In the genomic region with DNA sequence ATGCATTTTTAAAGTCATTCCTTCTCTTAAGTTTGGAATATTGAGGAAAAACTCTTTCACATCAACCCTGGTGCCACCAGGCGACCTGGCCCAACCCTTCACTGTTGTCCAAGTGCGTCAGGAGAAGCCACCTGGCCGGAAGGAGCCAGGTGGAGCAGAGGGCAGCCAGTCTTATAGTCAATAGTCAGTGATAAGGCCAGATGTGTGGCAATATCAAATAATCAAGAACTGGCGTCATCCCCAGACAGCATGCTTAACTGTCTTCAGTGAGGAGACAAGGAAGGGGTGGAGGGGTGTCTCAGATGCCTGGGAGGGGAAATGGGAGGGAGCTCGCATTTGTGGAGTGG, we compare ENCODE assay signal across 16 cellular contexts. TPM values are rescaled to one million over a fixed set of nuclear protein-coding genes. Genes with fewer than 3 reads are reported as not detected.
A peak's percentile ranks its signal among the peaks of the same experiment; 100 is the strongest.
DNase-seq lines count a peak whose midpoint lies in the region; TF ChIP-seq lines count a peak whose summit lies in the region.
"Had no signal": no experiment of that assay in that cellular context is flagged by ENCODE, and none has a peak within 500 bp of the region (broad histone marks: within the 10 kb centered on the region; RNA-seq: fewer than 3 reads in every experiment).

No MANE protein-coding gene starts in this region.

- H3K14ac ChIP-seq in neuronal stem cell (ENCODE audit: low read length) = no peak overlapping the region

- H3K4ac ChIP-seq in neuronal stem cell (ENCODE audit: low read length) = no peak overlapping the region

- H3K79me1 ChIP-seq in neuronal stem cell (ENCODE audit: low read depth, low read length) = no peaks in the 10 kb centered on the region

- no peak overlapping the region for H4K8ac ChIP-seq in neuronal stem cell (ENCODE audit: low read depth, low read length)

- H4K20me1 ChIP-seq in PC-9 (ENCODE audit: insufficient read depth) = no peaks in the 10 kb centered on the region

- peak overlapping the region; percentile 13; the same call in 1 of the 2 replicates for H2AFZ ChIP-seq in PC-9
- H2AFZ ChIP-seq in neuronal stem cell (ENCODE audit: low read length) = no peak overlapping the region

- peaks cover 3% of the 10 kb centered on the region in 2 donors for H3K27me3 Mint-ChIP-seq in CD8-positive, alpha-beta memory T cell
- peaks cover 1% of the 10 kb centered on the region for H3K27me3 Mint-ChIP-seq in activated CD4-positive, alpha-beta memory T cell treated with anti-CD3 and anti-CD28 coated beads for 36 hours
- H3K27me3 Mint-ChIP-seq in activated T-helper 1 cell treated with anti-CD3 and anti-CD28 coated beads, Interleukin-12 subunit alpha, Interleukin-12 subunit beta, Interleukin-2, Interleukin-4 antibody, amounts not matched to agents 30 ng/mL and 10 ng/mL and 1 ng/mL, durations not matched to agents 14 hours and 24 hours and 36 hours (ENCODE audit: insufficient read depth) = peaks cover 24% of the 10 kb centered on the region

- no peaks in the 10 kb centered on the region for H3K9me3 Mint-ChIP-seq in CD8-positive, alpha-beta memory T cell
- no peaks in the 10 kb centered on the region for H3K9me3 Mint-ChIP-seq in activated CD4-positive, alpha-beta memory T cell treated with anti-CD3 and anti-CD28 coated beads for 36 hours
- H3K9me3 Mint-ChIP-seq in activated T-helper 1 cell treated with anti-CD3 and anti-CD28 coated beads, Interleukin-12 subunit alpha, Interleukin-12 subunit beta, Interleukin-2, Interleukin-4 antibody, amounts not matched to agents 30 ng/mL and 10 ng/mL and 1 ng/mL, durations not matched to agents 14 hours and 24 hours and 36 hours = no peaks in the 10 kb centered on the region
- H3K9me3 Mint-ChIP-seq: H9 had no signal

- intact Hi-C loops in PC-9 (cut with micrococcal nuclease; ENCODE audit: unreplicated experiment) = no loop called here
- intact Hi-C loops in activated CD4-positive, alpha-beta memory T cell treated with anti-CD3 and anti-CD28 coated beads for 36 hours (cut with micrococcal nuclease) = no loop called here
- intact Hi-C loops in activated T-helper 1 cell treated with anti-CD3 and anti-CD28 coated beads, Interleukin-12 subunit alpha, Interleukin-12 subunit beta, Interleukin-2, Interleukin-4 antibody, amounts not matched to agents 30 ng/mL and 10 ng/mL and 1 ng/mL, durations not matched to agents 14 hours and 24 hours and 36 hours (cut with micrococcal nuclease) = no loop called here

- H3K4me1 ChIP-seq in CD8-positive, alpha-beta memory T cell (ENCODE audit: insufficient read depth, low read length) = peaks cover 57% of the 10 kb centered on the region
- H3K4me1 ChIP-seq in PC-9 (replicated peaks; ENCODE audit: insufficient read depth) = peaks cover 85% of the 10 kb centered on the region
- H3K4me1 ChIP-seq in neuronal stem cell (ENCODE audit: control insufficient read depth in 2 of 2, insufficient read depth in 1 of 2, low read depth in 1 of 2, low read length in 2 of 2) = peaks cover 0 to 4% of the 10 kb centered on the region in 2 donors

- H2AK5ac ChIP-seq in neuronal stem cell (ENCODE audit: low read depth, low read length) = peak overlapping the region; percentile 76

- peaks cover 56% of the 10 kb centered on the region for H3F3A ChIP-seq in PC-9 (ENCODE audit: insufficient read depth, low read depth)

- CTCF ChIA-PET in CD8-positive, alpha-beta memory T cell (lab: Charles Lee) = interaction anchor here (1.4 to 5.3 kb wide), 3 partner anchors 29 to 75 kb away, joined by 3 to 43 read pairs (median 7); no protein-coding TSS in a partner anchor
- CTCF ChIA-PET in PC-9 (lab: Charles Lee) = interaction anchor here (1.0 to 1.6 kb wide), 4 partner anchors 15 to 65 kb away, joined by 3 to 8 read pairs (median 4); no protein-coding TSS in a partner anchor
- CTCF ChIA-PET in activated CD4-positive, alpha-beta memory T cell treated with anti-CD3 and anti-CD28 coated beads for 36 hours (lab: Charles Lee) = interaction anchor here (1.1 kb wide), 1 partner anchor 16 kb away, joined by 3 read pairs; no protein-coding TSS in a partner anchor

- no peaks in the 10 kb centered on the region for H3K36me3 ChIP-seq in CD8-positive, alpha-beta memory T cell (ENCODE audit: insufficient read depth, low read length)
- no peaks in the 10 kb centered on the region for H3K36me3 ChIP-seq in PC-9 (ENCODE audit: low read depth)
- H3K36me3 ChIP-seq in neuronal stem cell (replicated peaks in 1 of 2; ENCODE audit: control insufficient read depth in 2 of 2, insufficient read depth in 2 of 2, low read length in 2 of 2) = no peaks in the 10 kb centered on the region
- H3K36me3 ChIP-seq: lower lobe of right lung, MG63, SJCRH30, suprapubic skin had no signal

- H4K91ac ChIP-seq in neuronal stem cell (ENCODE audit: low read depth, low read length, poor library complexity) = no peak overlapping the region

- H3K4me2 ChIP-seq in PC-9 = peak overlapping the region; percentile 58
- H3K4me2 ChIP-seq in neuronal stem cell (ENCODE audit: insufficient read depth, low read length, poor library complexity, severe bottlenecking) = no peak overlapping the region

- H3K4me3 ChIP-seq in CD8-positive, alpha-beta memory T cell (ENCODE audit: low read length) = peak overlapping the region; percentile 14
- no peak overlapping the region for H3K4me3 ChIP-seq in PC-9
- H3K4me3 ChIP-seq in neuronal stem cell (ENCODE audit: low read length in 2 of 2) = no peak overlapping the region
- H3K4me3 ChIP-seq: lower lobe of right lung, MG63, SJCRH30, suprapubic skin had no signal

- no peaks in the 10 kb centered on the region for H3K9me2 ChIP-seq in PC-9 (ENCODE audit: insufficient read depth)

- H3K4me3 Mint-ChIP-seq in CD8-positive, alpha-beta memory T cell = peak overlapping the region in 3 of 7 donors; percentile 36 to 74 (median 69)
- no peak overlapping the region for H3K4me3 Mint-ChIP-seq in activated CD4-positive, alpha-beta memory T cell treated with anti-CD3 and anti-CD28 coated beads for 36 hours
- H3K4me3 Mint-ChIP-seq in activated T-helper 1 cell treated with anti-CD3 and anti-CD28 coated beads, Interleukin-12 subunit alpha, Interleukin-12 subunit beta, Interleukin-2, Interleukin-4 antibody, amounts not matched to agents 30 ng/mL and 10 ng/mL and 1 ng/mL, durations not matched to agents 14 hours and 24 hours and 36 hours = no peak overlapping the region
- H3K4me3 Mint-ChIP-seq: H9 had no signal

- no peaks in the 10 kb centered on the region for H3K9me3 ChIP-seq in CD8-positive, alpha-beta memory T cell (ENCODE audit: low read length)
- no peaks in the 10 kb centered on the region for H3K9me3 ChIP-seq in PC-9 (ENCODE audit: insufficient read depth, low read depth)
- no peaks in the 10 kb centered on the region for H3K9me3 ChIP-seq in neuronal stem cell (replicated peaks in 1 of 2; ENCODE audit: control insufficient read depth in 2 of 2, insufficient read depth in 1 of 2, low read depth in 1 of 2, low read length in 2 of 2)
- H3K9me3 ChIP-seq: lower lobe of right lung, MG63, SJCRH30, suprapubic skin had no signal

- peak overlapping the region in 7 of 8 donors; percentile 31 to 98 (median 89) for H3K27ac Mint-ChIP-seq in CD8-positive, alpha-beta memory T cell
- no peak overlapping the region for H3K27ac Mint-ChIP-seq in activated CD4-positive, alpha-beta memory T cell treated with anti-CD3 and anti-CD28 coated beads for 36 hours
- H3K27ac Mint-ChIP-seq in activated T-helper 1 cell treated with anti-CD3 and anti-CD28 coated beads, Interleukin-12 subunit alpha, Interleukin-12 subunit beta, Interleukin-2, Interleukin-4 antibody, amounts not matched to agents 30 ng/mL and 10 ng/mL and 1 ng/mL, durations not matched to agents 14 hours and 24 hours and 36 hours = no peak overlapping the region

- peak overlapping the region; percentile 82 for H2BK15ac ChIP-seq in neuronal stem cell (ENCODE audit: low read length)

- H3K4me1 Mint-ChIP-seq in CD8-positive, alpha-beta memory T cell = peaks cover 55 to 59% (median 58%) of the 10 kb centered on the region in 3 donors
- peaks cover 46% of the 10 kb centered on the region for H3K4me1 Mint-ChIP-seq in activated CD4-positive, alpha-beta memory T cell treated with anti-CD3 and anti-CD28 coated beads for 36 hours (ENCODE audit: low read depth)
- H3K4me1 Mint-ChIP-seq in activated T-helper 1 cell treated with anti-CD3 and anti-CD28 coated beads, Interleukin-12 subunit alpha, Interleukin-12 subunit beta, Interleukin-2, Interleukin-4 antibody, amounts not matched to agents 30 ng/mL and 10 ng/mL and 1 ng/mL, durations not matched to agents 14 hours and 24 hours and 36 hours (ENCODE audit: low read depth) = peaks cover 48% of the 10 kb centered on the region

- no peaks in the 10 kb centered on the region for H3K79me2 ChIP-seq in PC-9 (ENCODE audit: low read depth)

- no peak overlapping the region for H3K23ac ChIP-seq in neuronal stem cell (ENCODE audit: low read depth, low read length, poor library complexity)

- POLR2A ChIA-PET in CD8-positive, alpha-beta memory T cell (lab: Charles Lee) = interaction anchor here (0.5 to 1.2 kb wide), 6 partner anchors 18 to 103 kb away, joined by 3 to 5 read pairs (median 4); partner anchors contain the start of gene NEK9
- POLR2A ChIA-PET in PC-9 (lab: Charles Lee; ENCODE audit: unreplicated experiment) = interaction anchor here (0.5 to 1.4 kb wide), 5 partner anchors 29 to 942 kb away, joined by 3 to 10 read pairs (median 5); partner anchors contain the start of gene FOS
- POLR2A ChIA-PET in activated CD4-positive, alpha-beta memory T cell treated with anti-CD3 and anti-CD28 coated beads for 36 hours (lab: Charles Lee) = no interaction called here

- H3K27me3 ChIP-seq in CD8-positive, alpha-beta memory T cell (ENCODE audit: insufficient read depth, low read length, poor library complexity, severe bottlenecking) = no peaks in the 10 kb centered on the region
- H3K27me3 ChIP-seq in PC-9 (ENCODE audit: insufficient read depth, low read depth) (no peaks in the 10 kb centered on the region), neuronal stem cell (ENCODE audit: control insufficient read depth in 3 of 3, insufficient read depth in 3 of 3, low read depth in 1 of 3, low read length in 3 of 3) (peaks cover 0 to 9% (median 0%) of the 10 kb centered on the region in 3 experiments)
- H3K27me3 ChIP-seq: MG63, SJCRH30, suprapubic skin had no signal

- no peaks in the 10 kb centered on the region for H3K36me3 Mint-ChIP-seq in CD8-positive, alpha-beta memory T cell
- H3K36me3 Mint-ChIP-seq in activated CD4-positive, alpha-beta memory T cell treated with anti-CD3 and anti-CD28 coated beads for 36 hours = no peaks in the 10 kb centered on the region
- no peaks in the 10 kb centered on the region for H3K36me3 Mint-ChIP-seq in activated T-helper 1 cell treated with anti-CD3 and anti-CD28 coated beads, Interleukin-12 subunit alpha, Interleukin-12 subunit beta, Interleukin-2, Interleukin-4 antibody, amounts not matched to agents 30 ng/mL and 10 ng/mL and 1 ng/mL, durations not matched to agents 14 hours and 24 hours and 36 hours (ENCODE audit: low read depth)

- TF ChIP-seq CTCF in PC-9 (conservative IDR thresholded peaks at IDR 0.05) = no peak

- BruUV-seq in PC-9 (replicated peaks; lab: Mats Ljungman, UMichigan) = TSS peak; percentile 29

- H3K27ac ChIP-seq in CD8-positive, alpha-beta memory T cell (ENCODE audit: low read depth, low read length) = no peak overlapping the region
- H3K27ac ChIP-seq in PC-9 (peak overlapping the region; percentile 89), epithelial cell of prostate (peak overlapping the region; percentile 98), neuronal stem cell (replicated peaks; ENCODE audit: low read length) (no peak overlapping the region)
- H3K27ac ChIP-seq: lower lobe of right lung, SJCRH30 had no signal

- no peak overlapping the region for H2BK5ac ChIP-seq in neuronal stem cell (ENCODE audit: low read length)

- no peak overlapping the region for H2BK120ac ChIP-seq in neuronal stem cell (ENCODE audit: low read depth, low read length)

- H3K9ac ChIP-seq in neuronal stem cell (ENCODE audit: low read depth, low read length, poor library complexity) = no peak overlapping the region

- no peak for DNase-seq in CD8-positive, alpha-beta memory T cell
- DNase-seq in PC-9 (peak; percentile 44 to 82), epithelial cell of prostate (ENCODE audit: low read depth, low spot score) (no peak), neuronal stem cell (ENCODE audit: low spot score) (no peak), NCI-H1694 (lab: John Stamatoyannopoulos, UW) (no peak), anterior cingulate cortex (lab: John Stamatoyannopoulos, UW) (no peak)
- DNase-seq in activated CD4-positive, alpha-beta memory T cell treated with anti-CD3 and anti-CD28 coated beads for 36 hours = no peak
- DNase-seq in activated T-helper 1 cell treated with anti-CD3 and anti-CD28 coated beads, Interleukin-12 subunit alpha, Interleukin-12 subunit beta, Interleukin-2, Interleukin-4 antibody, amounts not matched to agents 30 ng/mL and 10 ng/mL and 1 ng/mL, durations not matched to agents 14 hours and 24 hours and 36 hours (ENCODE audit: low spot score) = no peak
- DNase-seq: amniotic stem cell, cortex of kidney, H9, SJCRH30, T1000 had no signal

- no peak overlapping the region for H3K18ac ChIP-seq in neuronal stem cell (ENCODE audit: low read length)

- WGBS in neuronal stem cell (ENCODE audit: extremely low coverage in 2 of 2, insufficient read length in 2 of 2, insufficient replicate concordance in 1 of 2), 2 donors = no CpG with 5 or more reads among the region's 5 CpGs

- no peak overlapping the region for H2BK12ac ChIP-seq in neuronal stem cell (ENCODE audit: low read length)

RNA-seq across cellular contexts. Expression of gene FOS, which starts 49.1 kb away (rescaled TPM):
- 10 to 100 TPM; 15.2 to 16.8 TPM for total RNA-seq in CD8-positive, alpha-beta memory T cell
- polyA plus RNA-seq in CD8-positive, alpha-beta memory T cell = 768 TPM
- total RNA-seq in PC-9 (2021) = 84.6 and 154 TPM in 2 replicates
- polyA plus RNA-seq in neuronal stem cell (2013, experiment 1 of 2) = 20.4 TPM
- polyA plus RNA-seq in neuronal stem cell (2013, experiment 2 of 2) = 21.0 TPM
- total RNA-seq in activated CD4-positive, alpha-beta memory T cell treated with anti-CD3 and anti-CD28 coated beads for 36 hours = 10 to 100 TPM; 21.1 to 26.7 TPM
- 40.9 and 41.9 TPM in 2 replicates for total RNA-seq in activated T-helper 1 cell treated with anti-CD3 and anti-CD28 coated beads, Interleukin-12 subunit alpha, Interleukin-12 subunit beta, Interleukin-2, Interleukin-4 antibody, amounts not matched to agents 30 ng/mL and 10 ng/mL and 1 ng/mL, durations not matched to agents 14 hours and 24 hours and 36 hours

RNA-seq across cellular contexts. Expression of gene TMED10, which starts 53.1 kb away (rescaled TPM):
- 100 to 1,000 TPM; 178 TPM for total RNA-seq in CD8-positive, alpha-beta memory T cell
- polyA plus RNA-seq in CD8-positive, alpha-beta memory T cell = 321 TPM
- 709 and 770 TPM in 2 replicates for total RNA-seq in PC-9 (2021)
- polyA plus RNA-seq in neuronal stem cell (2013, experiment 1 of 2) = 134 TPM
- polyA plus RNA-seq in neuronal stem cell (2013, experiment 2 of 2) = 130 TPM
- total RNA-seq in activated CD4-positive, alpha-beta memory T cell treated with anti-CD3 and anti-CD28 coated beads for 36 hours = 100 to 1,000 TPM; 189 to 201 TPM
- 195 and 204 TPM in 2 replicates for total RNA-seq in activated T-helper 1 cell treated with anti-CD3 and anti-CD28 coated beads, Interleukin-12 subunit alpha, Interleukin-12 subunit beta, Interleukin-2, Interleukin-4 antibody, amounts not matched to agents 30 ng/mL and 10 ng/mL and 1 ng/mL, durations not matched to agents 14 hours and 24 hours and 36 hours

Comparison
In these comparisons a context has a peak if more than half of its experiments do, and no peak if none do; other contexts are left out.
1. DNase-seq: peak in PC-9 (2 of 2); none in CD8-positive, alpha-beta memory T cell (0 of 5), epithelial cell of prostate (single experiment), neuronal stem cell (single experiment), NCI-H1694 (single experiment), activated CD4-positive, alpha-beta memory T cell treated with anti-CD3 and anti-CD28 coated beads for 36 hours (single experiment), anterior cingulate cortex (0 of 58) and activated T-helper 1 cell treated with anti-CD3 and anti-CD28 coated beads, Interleukin-12 subunit alpha, Interleukin-12 subunit beta, Interleukin-2, Interleukin-4 antibody, amounts not matched to agents 30 ng/mL and 10 ng/mL and 1 ng/mL, durations not matched to agents 14 hours and 24 hours and 36 hours (single experiment).
2. H3K27ac ChIP-seq: peak in PC-9 (single experiment) and epithelial cell of prostate (single experiment); none in CD8-positive, alpha-beta memory T cell (single experiment) and neuronal stem cell (single experiment).
3. H3K27ac Mint-ChIP-seq: peak in CD8-positive, alpha-beta memory T cell (7 of 8); none in activated CD4-positive, alpha-beta memory T cell treated with anti-CD3 and anti-CD28 coated beads for 36 hours (single experiment) and activated T-helper 1 cell treated with anti-CD3 and anti-CD28 coated beads, Interleukin-12 subunit alpha, Interleukin-12 subunit beta, Interleukin-2, Interleukin-4 antibody, amounts not matched to agents 30 ng/mL and 10 ng/mL and 1 ng/mL, durations not matched to agents 14 hours and 24 hours and 36 hours (single experiment).